Comparison of ENCODE assay signal across 19 cellular contexts in genomic region chr12:102564026-102564425, GRCh38.
"Had no signal": no experiment of that assay in that cellular context is flagged by ENCODE, and none has a peak within 500 bp of the region (broad histone marks: within the 10 kb centered on the region; RNA-seq: fewer than 3 reads in every experiment).

No MANE protein-coding gene starts in this region.

- H3K4me1 Mint-ChIP-seq: activated naive CD8-positive, alpha-beta T cell treated with anti-CD3 and anti-CD28 coated beads, Interleukin-2, amount 10 ng/mL, durations not matched to agents 7 days and 5 days; memory B cell; T-helper 17 cell had no signal

- H3K36me3 ChIP-seq: transverse colon had no signal

- H3K27me3 ChIP-seq: transverse colon had no signal

- H3K4me3 Mint-ChIP-seq: activated CD8-positive, alpha-beta T cell treated with anti-CD3 and anti-CD28 coated beads, Interleukin-2, amount 10 ng/mL, durations not matched to agents 7 days and 5 days; activated naive CD8-positive, alpha-beta T cell treated with anti-CD3 and anti-CD28 coated beads, Interleukin-2, amount 10 ng/mL, durations not matched to agents 7 days and 5 days; memory B cell; nephron; T-helper 17 cell had no signal

- H3K9me3 Mint-ChIP-seq: activated naive CD8-positive, alpha-beta T cell treated with anti-CD3 and anti-CD28 coated beads, Interleukin-2, amount 10 ng/mL, durations not matched to agents 7 days and 5 days had no signal

- H3K9me3 ChIP-seq: transverse colon had no signal

- H3K4me3 ChIP-seq: skin epidermis, transverse colon had no signal

- H3K27ac Mint-ChIP-seq: activated CD8-positive, alpha-beta T cell treated with anti-CD3 and anti-CD28 coated beads, Interleukin-2, amount 10 ng/mL, durations not matched to agents 7 days and 5 days; activated naive CD8-positive, alpha-beta T cell treated with anti-CD3 and anti-CD28 coated beads, Interleukin-2, amount 10 ng/mL, durations not matched to agents 7 days and 5 days; memory B cell; nephron; T-helper 17 cell had no signal

- H3K4me1 ChIP-seq: transverse colon had no signal

- ATAC-seq: activated CD8-positive, alpha-beta T cell treated with anti-CD3 and anti-CD28 coated beads, Interleukin-2, amount 10 ng/mL, durations not matched to agents 7 days and 5 days; left colon; right cardiac atrium; T-helper 17 cell had no signal

- DNase-seq: activated CD4-positive, alpha-beta T cell treated with anti-CD3 and anti-CD28 coated beads for 48 hours; activated CD8-positive, alpha-beta memory T cell treated with anti-CD3 and anti-CD28 coated beads, Interleukin-2, amount 50 U/mL, for 4 hours; activated CD8-positive, alpha-beta T cell treated with anti-CD3 and anti-CD28 coated beads, Interleukin-2, amount 10 ng/mL, durations not matched to agents 7 days and 5 days; activated naive CD4-positive, alpha-beta T cell; activated naive CD8-positive, alpha-beta T cell treated with anti-CD3 and anti-CD28 coated beads, Interleukin-2, amount 10 ng/mL, durations not matched to agents 7 days and 5 days; cerebellar nuclear complex; effector CD8-positive, alpha-beta T cell; foreskin melanocyte; head of caudate nucleus; left colon; nucleus accumbens; right cardiac atrium; stimulated activated CD4-positive, alpha-beta T cell treated with anti-CD3 and anti-CD28 coated beads, Interleukin-4, amount 100 ng/mL, for 24 hours; stimulated activated naive CD4-positive, alpha-beta T cell treated with Interleukin-2 at 50 U/mL for 16 hours; T-helper 17 cell; transverse colon had no signal

- H3K27me3 Mint-ChIP-seq: T-helper 17 cell had no signal

- H3K27ac ChIP-seq: skin epidermis, transverse colon had no signal

- H3K36me3 Mint-ChIP-seq: activated naive CD8-positive, alpha-beta T cell treated with anti-CD3 and anti-CD28 coated beads, Interleukin-2, amount 10 ng/mL, durations not matched to agents 7 days and 5 days had no signal
